20 cellular contexts compared by ENCODE assay signal in genomic region chr17:33989357-33990148, GRCh38.
"Had no signal": no experiment of that assay in that cellular context is flagged by ENCODE, and none has a peak within 500 bp of the region (broad histone marks: within the 10 kb centered on the region; RNA-seq: fewer than 3 reads in every experiment).

No MANE protein-coding gene starts in this region.

- H3K9ac ChIP-seq: parathyroid adenoma had no signal

- DNase-seq: activated CD4-positive, CD25-positive, alpha-beta regulatory T cell treated with anti-CD3 and anti-CD28 coated beads, Interleukin-2, amount 50 U/mL, for 72 hours; activated naive CD8-positive, alpha-beta T cell treated with anti-CD3 and anti-CD28 coated beads for 36 hours; activated T-cell treated with anti-CD3 and anti-CD28 coated beads for 4 hours; amniotic stem cell; heart right ventricle; immature natural killer cell; kidney glomerular epithelial cell; mesenchymal stem cell; stimulated activated CD4-positive, alpha-beta T cell treated with anti-CD3 and anti-CD28 coated beads, Interleukin-4, amount 100 ng/mL, for 24 hours; SW 1271; T-helper 2 cell; testis; upper lobe of left lung had no signal

- H3K36me3 ChIP-seq: gastroesophageal sphincter, heart right ventricle, neutrophil, upper lobe of left lung had no signal

- H2AFZ ChIP-seq: parathyroid adenoma had no signal

- H3K9me3 ChIP-seq: gastroesophageal sphincter, heart right ventricle, neutrophil, testis, upper lobe of left lung had no signal

- H3K27ac ChIP-seq: gastroesophageal sphincter, heart right ventricle, neutrophil, parathyroid adenoma, testis, upper lobe of left lung, VCaP had no signal

- H3K4me3 ChIP-seq: gastroesophageal sphincter, heart right ventricle, testis, upper lobe of left lung had no signal

- ATAC-seq: gastroesophageal sphincter; heart right ventricle; natural killer cell treated with Interleukin-12 subunit alpha and Interleukin-12 subunit beta and Interleukin-15 and Interleukin-18, amount 100 ng/mL, for 72 hours; sciatic nerve; stimulated activated effector memory CD8-positive, alpha-beta T cell treated with anti-CD3 and anti-CD28 coated beads, Interleukin-12 subunit alpha, Interleukin-12 subunit beta, amount 100 ng/mL, for 72 hours had no signal

- H3K27me3 ChIP-seq: neutrophil, testis, upper lobe of left lung had no signal

- H3K4me1 ChIP-seq: gastroesophageal sphincter, parathyroid adenoma, testis, upper lobe of left lung had no signal

- H3K79me2 ChIP-seq: parathyroid adenoma had no signal
